8 cellular contexts compared by ENCODE assay signal in genomic region chrX:151753313-151754041, GRCh38. TPM values are rescaled to one million over a fixed set of nuclear protein-coding genes. Genes with fewer than 3 reads are reported as not detected.
DNase-seq lines count a peak whose midpoint lies in the region; ATAC-seq and TF ChIP-seq lines count a peak whose summit lies in the region.

No MANE protein-coding gene starts in this region.

- H3K4me3 ChIP-seq in epithelial cell of esophagus (ENCODE audit: low read length), result no peak overlapping the region

- peak; percentile 41 for DNase-seq in DMS79 (lab: John Stamatoyannopoulos, UW)
- peak; percentile 20 for DNase-seq in GM19238 (ENCODE audit: insufficient read length, low spot score)
- peak; percentile 53 for DNase-seq in RPMI7951 (ENCODE audit: low read depth)
- peak; percentile 48 for DNase-seq in epithelial cell of esophagus (ENCODE audit: low read depth)
- no peak for DNase-seq in cortex of kidney (lab: John Stamatoyannopoulos, UW)

- no peaks in the 10 kb centered on the region for H3K36me3 Mint-ChIP-seq in nephron (ENCODE audit: low read depth)

- H3K9me3 Mint-ChIP-seq in nephron, result peaks cover 21% of the 10 kb centered on the region

- TF ChIP-seq CTCF in epithelial cell of esophagus (IDR thresholded peaks at IDR 0.05; ENCODE audit: insufficient read depth, low read depth, low read length, missing control alignments) (peak; percentile 74), nephron (IDR thresholded peaks at IDR 0.05; ENCODE audit: unreplicated experiment in 3 of 3) (peak; percentile 69 to 77 (median 71))

- no peak overlapping the region for H3K4me3 Mint-ChIP-seq in nephron

- peaks cover 25% of the 10 kb centered on the region for H3K4me1 Mint-ChIP-seq in nephron

- no peak overlapping the region for H3K27ac Mint-ChIP-seq in nephron

- ATAC-seq in HG03521 (IDR thresholded peaks at IDR 0.05; ENCODE audit: unreplicated experiment), result peak; percentile 71
- no peak for ATAC-seq in GM21737 (IDR thresholded peaks at IDR 0.05; ENCODE audit: unreplicated experiment)

- H3K27me3 Mint-ChIP-seq in nephron (ENCODE audit: low read depth), result peaks cover 25% of the 10 kb centered on the region

RNA-seq across cellular contexts. Expression of gene CNGA2, which starts 18.9 kb away (rescaled TPM):
- not detected in 2 replicates for total RNA-seq in RPMI7951 (2014; rRNA removed; shearing (Covaris generic))

RNA-seq across cellular contexts. Expression of gene FATE1, which starts 37.6 kb away (rescaled TPM):
- total RNA-seq in RPMI7951 (2014; rRNA removed; shearing (Covaris generic)), result not detected in 2 replicates

RNA-seq across cellular contexts. Expression of gene PRRG3, which starts 58.2 kb away (rescaled TPM):
- not detected in 2 replicates for total RNA-seq in RPMI7951 (2014; rRNA removed; shearing (Covaris generic))
